13 cellular contexts compared by ENCODE assay signal in genomic region chr15:90386221-90386620, GRCh38. TPM values are rescaled to one million over a fixed set of nuclear protein-coding genes. Genes with fewer than 3 reads are reported as not detected.
A peak's percentile ranks its signal among the peaks of the same experiment; 100 is the strongest.
DNase-seq lines count a peak whose midpoint lies in the region; ATAC-seq and TF ChIP-seq lines count a peak whose summit lies in the region.
"Had no signal": no experiment of that assay in that cellular context is flagged by ENCODE, and none has a peak within 500 bp of the region (broad histone marks: within the 10 kb centered on the region; RNA-seq: fewer than 3 reads in every experiment).

No MANE protein-coding gene starts in this region.

- TF ChIP-seq CTCF in WTC11 (IDR thresholded peaks at IDR 0.05): no peak
- no peak for TF ChIP-seq CTCF in fibroblast of the aortic adventitia (IDR thresholded peaks at IDR 0.05; ENCODE audit: insufficient read depth, low read length)

- H3K9me3 Mint-ChIP-seq in activated T-cell treated with anti-CD3 and anti-CD28 coated beads, Interleukin-2, amount 50 U/mL, for 72 hours: no peaks in the 10 kb centered on the region
- no peaks in the 10 kb centered on the region; the same call in 1 of the 2 replicates for H3K9me3 Mint-ChIP-seq in WTC11
- H3K9me3 Mint-ChIP-seq in stimulated activated naive B cell treated with anti-CD40 and anti-IgM and Interleukin-4, amounts not matched to agents 10 μg/mL and 1 μg/mL and 100 μg/mL, for 72 hours: no peaks in the 10 kb centered on the region

- no peaks in the 10 kb centered on the region for H3K27me3 Mint-ChIP-seq in activated T-cell treated with anti-CD3 and anti-CD28 coated beads, Interleukin-2, amount 50 U/mL, for 72 hours (ENCODE audit: low read depth)
- no peaks in the 10 kb centered on the region for H3K27me3 Mint-ChIP-seq in WTC11 (ENCODE audit: low read depth)
- no peaks in the 10 kb centered on the region for H3K27me3 Mint-ChIP-seq in stimulated activated naive B cell treated with anti-CD40 and anti-IgM and Interleukin-4, amounts not matched to agents 10 μg/mL and 1 μg/mL and 100 μg/mL, for 72 hours

- peak overlapping the region; percentile 38 to 77 for H3K4me3 Mint-ChIP-seq in activated T-cell treated with anti-CD3 and anti-CD28 coated beads, Interleukin-2, amount 50 U/mL, for 72 hours
- no peak overlapping the region for H3K4me3 Mint-ChIP-seq in WTC11
- no peak overlapping the region for H3K4me3 Mint-ChIP-seq in stimulated activated naive B cell treated with anti-CD40 and anti-IgM and Interleukin-4, amounts not matched to agents 10 μg/mL and 1 μg/mL and 100 μg/mL, for 72 hours

- H3K36me3 Mint-ChIP-seq in activated T-cell treated with anti-CD3 and anti-CD28 coated beads, Interleukin-2, amount 50 U/mL, for 72 hours (ENCODE audit: insufficient read depth in 2 of 2): peaks cover 8 to 19% of the 10 kb centered on the region in 2 donors
- 0 out of 2 replicates have a peak, but pooled peaks cover 2% of the 10 kb centered on the region for H3K36me3 Mint-ChIP-seq in WTC11
- H3K36me3 Mint-ChIP-seq in stimulated activated naive B cell treated with anti-CD40 and anti-IgM and Interleukin-4, amounts not matched to agents 10 μg/mL and 1 μg/mL and 100 μg/mL, for 72 hours: peaks cover 16 to 22% of the 10 kb centered on the region in 2 donors

- POLR2A ChIA-PET in WTC11 (lab: Charles Lee): no interaction called here

- peak overlapping the region; percentile 71 for H3K27ac Mint-ChIP-seq in activated T-cell treated with anti-CD3 and anti-CD28 coated beads, Interleukin-2, amount 50 U/mL, for 72 hours
- peak overlapping the region; percentile 71; the same call in 1 of the 2 replicates for H3K27ac Mint-ChIP-seq in WTC11
- H3K27ac Mint-ChIP-seq in stimulated activated naive B cell treated with anti-CD40 and anti-IgM and Interleukin-4, amounts not matched to agents 10 μg/mL and 1 μg/mL and 100 μg/mL, for 72 hours: peak overlapping the region; percentile 37

- CTCF ChIA-PET in WTC11 (lab: Charles Lee): no interaction called here

- no peak for ATAC-seq in activated T-cell treated with anti-CD3 and anti-CD28 coated beads, Interleukin-2, amount 50 U/mL, for 72 hours (replicated peaks in 1 of 2)
- no peak for ATAC-seq in WTC11
- no peak for ATAC-seq in stimulated activated naive B cell treated with anti-CD40 and anti-IgM and Interleukin-4, amounts not matched to agents 10 μg/mL and 1 μg/mL and 100 μg/mL, for 72 hours (replicated peaks)
- no peak for ATAC-seq in GM21390 (IDR thresholded peaks at IDR 0.05; ENCODE audit: unreplicated experiment)
- no peak for ATAC-seq in GM21825 (IDR thresholded peaks at IDR 0.05; ENCODE audit: unreplicated experiment)

- H3K4me1 Mint-ChIP-seq in activated T-cell treated with anti-CD3 and anti-CD28 coated beads, Interleukin-2, amount 50 U/mL, for 72 hours (ENCODE audit: low read depth): peaks cover 30% of the 10 kb centered on the region
- peaks cover 24% of the 10 kb centered on the region for H3K4me1 Mint-ChIP-seq in WTC11
- peaks cover 25 to 43% of the 10 kb centered on the region in 2 donors for H3K4me1 Mint-ChIP-seq in stimulated activated naive B cell treated with anti-CD40 and anti-IgM and Interleukin-4, amounts not matched to agents 10 μg/mL and 1 μg/mL and 100 μg/mL, for 72 hours

- no peak for DNase-seq in activated T-cell treated with anti-CD3 and anti-CD28 coated beads, Interleukin-2, amount 50 U/mL, for 72 hours
- DNase-seq in activated T-cell treated with anti-CD3 and anti-CD28 coated beads, Interleukin-2, amount 50 U/mL, for 1 hour: no peak
- DNase-seq in WTC11 (ENCODE audit: low spot score): no peak
- DNase-seq in fibroblast of the aortic adventitia (ENCODE audit: low read depth): peak; percentile 56
- no peak for DNase-seq in stimulated activated naive B cell treated with anti-CD40 and anti-IgM and Interleukin-4, amounts not matched to agents 10 μg/mL and 1 μg/mL and 100 μg/mL, for 72 hours
- DNase-seq in iPS-NIHi7 (ENCODE audit: extremely low spot score): no peak
- DNase-seq: ACHN; activated CD8-positive, alpha-beta memory T cell treated with anti-CD3 and anti-CD28 coated beads, Interleukin-2, amount 50 U/mL, for 48 hours; dermis blood vessel endothelial cell; NCI-H446; thyroid gland had no signal

- H3K4me3 ChIP-seq in fibroblast of the aortic adventitia (ENCODE audit: low read depth, low read length): no peak overlapping the region
- H3K4me3 ChIP-seq: thyroid gland had no signal

TF ChIP-seq in WTC11, 78 proteins besides CTCF, POLR2A, EP300 and RAD21 (continues in another document):
- TF ChIP-seq ZNF317 (CRISPR knock-in tag; IDR thresholded peaks at IDR 0.05; ENCODE audit: borderline replicate concordance, low read depth) (no peak), ATF2 (CRISPR knock-in tag; IDR thresholded peaks at IDR 0.05; ENCODE audit: borderline replicate concordance, low read depth) (no peak), GTF2I (CRISPR knock-in tag; conservative IDR thresholded peaks at IDR 0.05) (no peak), OVOL2 (CRISPR knock-in tag; IDR thresholded peaks at IDR 0.05; ENCODE audit: borderline replicate concordance) (no peak), ZSCAN18 (CRISPR knock-in tag; IDR thresholded peaks at IDR 0.05) (no peak), ZMAT4 (CRISPR knock-in tag; IDR thresholded peaks at IDR 0.05) (no peak), ETV6 (CRISPR knock-in tag; IDR thresholded peaks at IDR 0.05) (no peak), JUN (CRISPR knock-in tag; IDR thresholded peaks at IDR 0.05) (no peak), KAT7 (CRISPR knock-in tag; IDR thresholded peaks at IDR 0.05; ENCODE audit: borderline replicate concordance) (no peak), PRDM15 (CRISPR knock-in tag; IDR thresholded peaks at IDR 0.05) (no peak)

RNA-seq across cellular contexts. Expression of gene IQGAP1, which starts 1.8 kb away (rescaled TPM):
- 100 to 1,000 TPM; 177 to 184 TPM for total RNA-seq in activated T-cell treated with anti-CD3 and anti-CD28 coated beads, Interleukin-2, amount 50 U/mL, for 72 hours
- total RNA-seq in WTC11 (2021) (83.0 to 106 TPM (median 86.8 TPM) in 3 replicates), fibroblast of the aortic adventitia (ENCODE audit: low replicate concordance) (164 and 289 TPM in 2 replicates)

RNA-seq across cellular contexts. Expression of gene ZNF774, which starts 34.1 kb away (rescaled TPM):
- 1 to 10 TPM in 1 of 2 donors, under 1 TPM in 1; 0.60 to 2.7 TPM for total RNA-seq in activated T-cell treated with anti-CD3 and anti-CD28 coated beads, Interleukin-2, amount 50 U/mL, for 72 hours
- 2.6 to 3.6 TPM (median 2.9 TPM) in 3 replicates for total RNA-seq in WTC11 (2021)
- 1.4 and 2.3 TPM in 2 replicates for total RNA-seq in fibroblast of the aortic adventitia (ENCODE audit: low replicate concordance)

Comparison
In these comparisons a context has a peak if more than half of its experiments do, and no peak if none do; other contexts are left out.
1. H3K4me3 Mint-ChIP-seq: peak in activated T-cell treated with anti-CD3 and anti-CD28 coated beads, Interleukin-2, amount 50 U/mL, for 72 hours (2 of 2); none in WTC11 (single experiment) and stimulated activated naive B cell treated with anti-CD40 and anti-IgM and Interleukin-4, amounts not matched to agents 10 μg/mL and 1 μg/mL and 100 μg/mL, for 72 hours (0 of 2).
2. Peak in every context shown above with its lines, with median percentiles within 50 percentile points of each other: H3K27ac Mint-ChIP-seq.